ENCODE assay signal across 9 cellular contexts in genomic region chr1:151325646-151326429, GRCh38. TPM values are rescaled to one million over a fixed set of nuclear protein-coding genes. Genes with fewer than 3 reads are reported as not detected.
DNase-seq lines count a peak whose midpoint lies in the region; ATAC-seq and TF ChIP-seq lines count a peak whose summit lies in the region.
"Had no signal": no experiment of that assay in that cellular context is flagged by ENCODE, and none has a peak within 500 bp of the region (broad histone marks: within the 10 kb centered on the region; RNA-seq: fewer than 3 reads in every experiment).

No MANE protein-coding gene starts in this region.

- H3K36me3 ChIP-seq in iPS-15b (ENCODE audit: control insufficient read depth, insufficient read depth, low read length) (no peaks in the 10 kb centered on the region), suprapubic skin (peaks cover 22% of the 10 kb centered on the region)

- H3K9ac ChIP-seq in iPS-15b (ENCODE audit: low read depth, low read length) = no peak overlapping the region

- H3K4me1 ChIP-seq in iPS-15b (ENCODE audit: control insufficient read depth, insufficient read depth, low read length) (peaks cover 2% of the 10 kb centered on the region), suprapubic skin (peaks cover 43% of the 10 kb centered on the region)

- H3K4me1 Mint-ChIP-seq in T-helper 1 cell treated with Interleukin-12 subunit alpha and Interleukin-12 subunit beta and Interleukin-4 antibody, amounts not matched to agents 30 μg/mL and 1 μg/mL, for 36 hours (ENCODE audit: low read depth) = peaks cover 29% of the 10 kb centered on the region

- DNase-seq in T-helper 1 cell (no peak), suprapubic skin (ENCODE audit: low spot score in 2 of 2) (no peak), HK-2 (ENCODE audit: unreplicated experiment) (no peak)
- DNase-seq: NCI-H2029 treated with DMSO at 0.1 percent for 48 hours had no signal

- peak overlapping the region; percentile 97 for H3K27ac ChIP-seq in suprapubic skin

- TF ChIP-seq EP300 in suprapubic skin (IDR thresholded peaks at IDR 0.05) = no peak

- ATAC-seq in HG03342 (IDR thresholded peaks at IDR 0.05; ENCODE audit: unreplicated experiment) (no peak), GM21576 (IDR thresholded peaks at IDR 0.05; ENCODE audit: unreplicated experiment) (no peak)

- H3K9me3 Mint-ChIP-seq in T-helper 1 cell treated with Interleukin-12 subunit alpha and Interleukin-12 subunit beta and Interleukin-4 antibody, amounts not matched to agents 30 μg/mL and 1 μg/mL, for 36 hours = no peaks in the 10 kb centered on the region

- H3K36me3 Mint-ChIP-seq in T-helper 1 cell treated with Interleukin-12 subunit alpha and Interleukin-12 subunit beta and Interleukin-4 antibody, amounts not matched to agents 30 μg/mL and 1 μg/mL, for 36 hours (ENCODE audit: low read depth) = peaks cover 34% of the 10 kb centered on the region

- no peaks in the 10 kb centered on the region for H3K27me3 Mint-ChIP-seq in T-helper 1 cell treated with Interleukin-12 subunit alpha and Interleukin-12 subunit beta and Interleukin-4 antibody, amounts not matched to agents 30 μg/mL and 1 μg/mL, for 36 hours (ENCODE audit: low read depth)

- no peak for TF ChIP-seq POLR2A in suprapubic skin (IDR thresholded peaks at IDR 0.05)

- peak overlapping the region; percentile 95 for H3K27ac Mint-ChIP-seq in T-helper 1 cell treated with Interleukin-12 subunit alpha and Interleukin-12 subunit beta and Interleukin-4 antibody, amounts not matched to agents 30 μg/mL and 1 μg/mL, for 36 hours

- TF ChIP-seq CTCF in WI38 (IDR thresholded peaks at IDR 0.05; ENCODE audit: low read depth, low read length) = no peak
- no peak for TF ChIP-seq CTCF in suprapubic skin (IDR thresholded peaks at IDR 0.05)

- no peaks in the 10 kb centered on the region for H3K27me3 ChIP-seq in iPS-15b (ENCODE audit: control insufficient read depth, insufficient read depth, low read length)
- no peaks in the 10 kb centered on the region for H3K27me3 ChIP-seq in suprapubic skin

- H3K9me3 ChIP-seq in iPS-15b (ENCODE audit: control insufficient read depth, insufficient read depth, low read length) (no peaks in the 10 kb centered on the region), suprapubic skin (no peaks in the 10 kb centered on the region)

- 16% methylated on average over 5 of the region's 5 CpGs for WGBS in suprapubic skin

- peak overlapping the region; percentile 62 for H3K4me3 ChIP-seq in WI38 (ENCODE audit: low read depth, low read length)
- peak overlapping the region; percentile 77 for H3K4me3 ChIP-seq in iPS-15b (ENCODE audit: low read depth, low read length)
- peak overlapping the region; percentile 86 for H3K4me3 ChIP-seq in suprapubic skin

- peak overlapping the region; percentile 98 for H3K4me3 Mint-ChIP-seq in T-helper 1 cell treated with Interleukin-12 subunit alpha and Interleukin-12 subunit beta and Interleukin-4 antibody, amounts not matched to agents 30 μg/mL and 1 μg/mL, for 36 hours

RNA-seq across cellular contexts. Expression of gene PI4KB, which starts 1.4 kb away (rescaled TPM):
- total RNA-seq in suprapubic skin = 100 to 1,000 TPM in 1 of 4 donors, 10 to 100 TPM in 3; 50.0 to 102 (median 60.3) TPM

RNA-seq across cellular contexts. Expression of gene RFX5, which starts 21.2 kb away (rescaled TPM):
- total RNA-seq in suprapubic skin = 10 to 100 TPM; 18.0 to 22.1 (median 18.5) TPM

RNA-seq across cellular contexts. Expression of gene ZNF687, which starts 43.7 kb away (rescaled TPM):
- 10 to 100 TPM; 23.6 to 36.8 (median 29.7) TPM for total RNA-seq in suprapubic skin

RNA-seq across cellular contexts. Expression of gene SELENBP1, which starts 46.7 kb away (rescaled TPM):
- 10 to 100 TPM; 32.0 to 67.5 (median 48.7) TPM for total RNA-seq in suprapubic skin
